In the genomic region with DNA sequence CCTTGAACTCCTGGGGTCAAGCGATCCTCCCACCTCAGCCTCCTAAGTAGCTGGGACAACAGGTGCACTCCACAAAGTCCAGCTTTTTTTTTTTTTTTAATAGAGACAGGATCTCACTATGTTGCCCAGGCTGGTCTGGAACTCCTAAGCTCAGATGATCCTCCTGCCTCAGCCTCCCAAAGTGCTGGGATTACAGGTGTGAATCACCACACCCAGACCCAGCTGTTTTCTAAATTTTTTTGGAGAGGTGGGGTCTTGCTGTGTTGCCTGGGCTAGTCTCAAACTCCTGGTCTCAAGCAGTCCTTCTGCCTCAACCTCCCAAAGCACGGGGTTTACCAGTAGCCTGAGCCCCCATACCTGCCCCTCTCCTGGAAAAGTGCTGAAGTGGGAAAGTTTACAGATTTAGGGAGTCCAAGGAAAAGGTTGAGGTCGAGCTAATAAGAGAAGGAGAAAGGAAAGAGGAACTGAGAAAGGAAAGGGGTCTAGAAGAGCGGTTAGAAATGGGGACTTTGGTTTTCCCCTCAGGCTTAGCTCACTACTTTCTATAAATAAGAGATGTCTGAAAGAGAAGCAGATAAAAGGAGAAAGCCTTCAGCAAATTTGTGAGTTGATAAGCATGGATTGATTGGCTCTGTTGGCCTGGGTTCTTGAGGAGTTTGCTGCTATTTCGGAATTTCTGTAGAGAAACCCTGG, we compare ENCODE assay signal across 8 cellular contexts. TPM values are rescaled to one million over a fixed set of nuclear protein-coding genes. Genes with fewer than 3 reads are reported as not detected.
DNase-seq lines count a peak whose midpoint lies in the region; ATAC-seq and TF ChIP-seq lines count a peak whose summit lies in the region.

No MANE protein-coding gene starts in this region.

- ATAC-seq in GM18858 (IDR thresholded peaks at IDR 0.05; ENCODE audit: unreplicated experiment), result peak; percentile 50
- peak; percentile 59 for ATAC-seq in GM21786 (IDR thresholded peaks at IDR 0.05; ENCODE audit: unreplicated experiment)
- peak; percentile 42 for ATAC-seq in HG03439 (IDR thresholded peaks at IDR 0.05; ENCODE audit: unreplicated experiment)
- no peak for ATAC-seq in WTC11

- H3K4me3 Mint-ChIP-seq in WTC11, result no peak overlapping the region

- no peaks in the 10 kb centered on the region for H3K9me3 Mint-ChIP-seq in WTC11

- intact Hi-C loops in head of caudate nucleus (cut with DNase I), result no loop called here

- DNase-seq in WTC11 (ENCODE audit: low spot score) (no peak), NCI-H2171 (lab: John Stamatoyannopoulos, UW) (no peak), nucleus accumbens (lab: John Stamatoyannopoulos, UW) (no peak), head of caudate nucleus (no peak)
- no peak for DNase-seq in activated CD8-positive, alpha-beta memory T cell treated with anti-CD3 and anti-CD28 coated beads, Interleukin-2, amount 50 U/mL, for 4 hours

- peak overlapping the region; percentile 14; the same call in 1 of the 2 replicates for H3K27ac Mint-ChIP-seq in WTC11

- H3K36me3 Mint-ChIP-seq in WTC11, result no peaks in the 10 kb centered on the region

- no peaks in the 10 kb centered on the region for H3K27me3 Mint-ChIP-seq in WTC11 (ENCODE audit: low read depth)

- TF ChIP-seq CTCF in WTC11 (IDR thresholded peaks at IDR 0.05), result no peak

- POLR2A ChIA-PET in WTC11 (lab: Charles Lee), result no interaction called here

- CTCF ChIA-PET in WTC11 (lab: Charles Lee), result interaction anchor here (0.7 to 1.0 kb wide), 2 partner anchors 59 to 158 kb away, joined by 3 read pairs; no protein-coding TSS in a partner anchor

- peaks cover 63% of the 10 kb centered on the region for H3K4me1 Mint-ChIP-seq in WTC11

TF ChIP-seq in WTC11, 78 proteins besides CTCF, POLR2A, EP300 and RAD21:
- TF ChIP-seq JUN (CRISPR knock-in tag; IDR thresholded peaks at IDR 0.05), result no peak
- no peak for TF ChIP-seq SMAD4 (CRISPR knock-in tag; IDR thresholded peaks at IDR 0.05)
- TF ChIP-seq, protein P1, sequence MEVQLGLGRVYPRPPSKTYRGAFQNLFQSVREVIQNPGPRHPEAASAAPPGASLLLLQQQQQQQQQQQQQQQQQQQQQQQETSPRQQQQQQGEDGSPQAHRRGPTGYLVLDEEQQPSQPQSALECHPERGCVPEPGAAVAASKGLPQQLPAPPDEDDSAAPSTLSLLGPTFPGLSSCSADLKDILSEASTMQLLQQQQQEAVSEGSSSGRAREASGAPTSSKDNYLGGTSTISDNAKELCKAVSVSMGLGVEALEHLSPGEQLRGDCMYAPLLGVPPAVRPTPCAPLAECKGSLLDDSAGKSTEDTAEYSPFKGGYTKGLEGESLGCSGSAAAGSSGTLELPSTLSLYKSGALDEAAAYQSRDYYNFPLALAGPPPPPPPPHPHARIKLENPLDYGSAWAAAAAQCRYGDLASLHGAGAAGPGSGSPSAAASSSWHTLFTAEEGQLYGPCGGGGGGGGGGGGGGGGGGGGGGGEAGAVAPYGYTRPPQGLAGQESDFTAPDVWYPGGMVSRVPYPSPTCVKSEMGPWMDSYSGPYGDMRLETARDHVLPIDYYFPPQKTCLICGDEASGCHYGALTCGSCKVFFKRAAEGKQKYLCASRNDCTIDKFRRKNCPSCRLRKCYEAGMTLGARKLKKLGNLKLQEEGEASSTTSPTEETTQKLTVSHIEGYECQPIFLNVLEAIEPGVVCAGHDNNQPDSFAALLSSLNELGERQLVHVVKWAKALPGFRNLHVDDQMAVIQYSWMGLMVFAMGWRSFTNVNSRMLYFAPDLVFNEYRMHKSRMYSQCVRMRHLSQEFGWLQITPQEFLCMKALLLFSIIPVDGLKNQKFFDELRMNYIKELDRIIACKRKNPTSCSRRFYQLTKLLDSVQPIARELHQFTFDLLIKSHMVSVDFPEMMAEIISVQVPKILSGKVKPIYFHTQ (CRISPR knock-in tag; IDR thresholded peaks at IDR 0.05), result no peak
- TF ChIP-seq ZNF121 (CRISPR knock-in tag; IDR thresholded peaks at IDR 0.05), result peak; percentile 69; the same call in 1 of the 2 replicates

RNA-seq across cellular contexts. Expression of a gene that starts 23.6 kb away (rescaled TPM):
- 115 to 124 TPM (median 121 TPM) in 3 replicates for total RNA-seq in WTC11 (2021)
